Comparison of ENCODE assay signal across 31 cellular contexts in the genomic region with DNA sequence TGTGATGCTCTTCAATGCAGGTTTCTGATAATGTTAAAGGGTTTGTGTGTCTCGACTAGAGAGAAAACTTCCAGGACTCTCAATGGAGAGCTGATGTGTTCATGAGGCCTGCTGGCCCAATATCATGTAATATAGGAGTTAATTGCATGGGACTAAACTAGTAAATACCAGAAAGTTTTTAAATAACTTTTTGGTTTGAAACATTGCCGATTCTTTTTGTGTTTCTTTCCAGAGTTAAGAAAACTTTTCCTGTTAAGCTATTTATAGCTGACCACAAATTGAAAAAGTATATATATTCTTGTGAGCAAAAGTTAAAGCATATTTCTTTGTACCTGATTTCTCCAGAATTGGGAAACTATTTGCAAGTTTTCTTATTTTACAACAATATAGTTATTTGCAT.
"Had no signal": no experiment of that assay in that cellular context is flagged by ENCODE, and none has a peak within 500 bp of the region (broad histone marks: within the 10 kb centered on the region; RNA-seq: fewer than 3 reads in every experiment).

No MANE protein-coding gene starts in this region.

- DNase-seq: activated B cell treated with CpG ODN at 0.5 μM for 24 hours; activated CD4-positive, alpha-beta T cell treated with anti-CD3 and anti-CD28 coated beads for 48 hours; activated CD4-positive, alpha-beta T cell treated with anti-CD3 and anti-CD28 coated beads, Interleukin-2, amount 50 U/mL, for 1 hour; activated CD4-positive, alpha-beta T cell treated with anti-CD3 and anti-CD28 coated beads, Interleukin-2, amount 50 U/mL, for 48 hours; activated CD8-positive, alpha-beta memory T cell treated with anti-CD3 and anti-CD28 coated beads for 24 hours; activated CD8-positive, alpha-beta T cell treated with anti-CD3 and anti-CD28 coated beads for 36 hours; activated effector memory CD4-positive, alpha-beta T cell treated with Interleukin-2 at 50 U/mL for 16 hours; activated gamma-delta T cell treated with Interleukin-2 at 50 U/mL for 16 hours; activated naive CD4-positive, alpha-beta T cell treated with anti-CD3 and anti-CD28 coated beads, Interleukin-2, amount 50 U/mL, for 16 hours; activated naive CD4-positive, alpha-beta T cell treated with Interleukin-2 at 50 U/mL for 16 hours; activated T-cell treated with anti-CD3 and anti-CD28 coated beads, Interleukin-2, amount 50 U/mL, for 4 hours; adrenal gland; amygdala; aorta; central memory CD4-positive, alpha-beta T cell; cerebellar nuclear complex; colonic mucosa; effector CD8-positive, alpha-beta T cell; esophagus squamous epithelium; foreskin keratinocyte; gastrocnemius medialis; glutamatergic neuron; heart left ventricle; T-helper 17 cell; T1000; WERI-Rb-1 had no signal

- H3K36me3 ChIP-seq: adrenal gland, breast epithelium, cardiac muscle cell, colonic mucosa, esophagus squamous epithelium, gastrocnemius medialis, heart left ventricle, WERI-Rb-1 had no signal

- ATAC-seq: activated CD4-positive, CD25-positive, alpha-beta regulatory T cell treated with anti-CD3 and anti-CD28 coated beads, Interleukin-2, amount 50 U/mL, for 24 hours; activated CD8-positive, alpha-beta T cell treated with anti-CD3 and anti-CD28 coated beads for 36 hours; activated T-cell treated with anti-CD3 and anti-CD28 coated beads, Interleukin-2, amount 50 U/mL, for 4 hours; activated T-helper 17 cell treated with anti-CD3 and anti-CD28 coated beads, Interleukin-2, amount 50 U/mL, for 72 hours; foreskin keratinocyte; gastrocnemius medialis; heart left ventricle; T-helper 17 cell had no signal

- H3K27ac ChIP-seq: adrenal gland, breast epithelium, cardiac muscle cell, colonic mucosa, epithelial cell of prostate, esophagus squamous epithelium, foreskin keratinocyte, gastrocnemius medialis, heart left ventricle, WERI-Rb-1 had no signal

- H3K9me3 ChIP-seq: adrenal gland, breast epithelium, colonic mucosa, esophagus squamous epithelium, gastrocnemius medialis, heart left ventricle had no signal

- H3K4me1 ChIP-seq: adrenal gland, breast epithelium, colonic mucosa, foreskin keratinocyte, gastrocnemius medialis, heart left ventricle had no signal

- H3K4me3 ChIP-seq: adrenal gland, breast epithelium, cardiac muscle cell, colonic mucosa, esophagus squamous epithelium, gastrocnemius medialis, heart left ventricle had no signal

- H3K27me3 ChIP-seq: cardiac muscle cell, colonic mucosa, esophagus squamous epithelium, foreskin keratinocyte, gastrocnemius medialis had no signal
